Comparison of ENCODE assay signal across 1 cellular context in the genomic region with DNA sequence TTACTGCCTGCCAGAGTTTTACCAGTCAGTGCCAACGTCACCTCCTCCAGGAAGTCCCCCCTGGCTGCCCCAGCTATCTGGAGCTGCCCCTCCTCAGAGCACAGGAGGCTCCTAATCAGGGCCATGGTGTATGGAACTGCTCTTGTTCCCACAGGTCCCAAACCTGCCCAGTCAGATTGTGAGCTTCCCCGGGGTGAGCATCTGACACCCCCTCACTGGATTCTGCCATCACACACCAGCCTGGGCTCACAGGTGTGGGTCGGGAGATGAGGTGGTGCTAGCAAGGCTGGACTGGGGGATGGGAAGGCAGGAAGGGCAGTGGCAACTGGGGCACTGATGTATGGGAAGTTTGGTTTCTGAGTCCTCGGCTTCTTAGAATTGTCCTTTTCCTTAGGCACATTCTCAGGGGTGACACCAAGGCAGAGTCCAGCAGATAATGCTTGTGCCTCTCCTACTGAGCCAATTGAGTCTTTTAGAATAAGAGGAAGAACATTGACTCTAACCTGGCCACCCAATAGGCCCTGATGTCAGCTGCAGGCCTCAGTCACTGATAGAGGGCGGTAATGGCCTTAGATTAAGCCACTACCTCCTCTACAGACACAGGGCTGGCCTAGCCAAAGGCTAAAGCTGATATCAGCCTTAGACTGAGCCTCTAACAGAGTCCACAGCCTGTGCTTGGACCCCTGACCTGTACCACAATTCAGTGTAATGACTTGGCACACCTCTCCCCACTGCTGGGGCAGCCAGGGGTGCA.
TF ChIP-seq lines count a peak whose summit lies in the region.

No MANE protein-coding gene starts in this region.

TF ChIP-seq in SK-N-SH treated with all-trans-retinoic acid at 6 μM for 48 hours, 23 proteins besides CTCF, POLR2A, EP300 and RAD21 (continued from another document):
- TF ChIP-seq CREB5 (CRISPR knock-in tag; IDR thresholded peaks at IDR 0.05; ENCODE audit: low read depth) = no peak
- no peak for TF ChIP-seq ISL1 (CRISPR knock-in tag; IDR thresholded peaks at IDR 0.05)
- TF ChIP-seq OSR1 (CRISPR knock-in tag; IDR thresholded peaks at IDR 0.05) = no peak
- TF ChIP-seq CSRNP3 (CRISPR knock-in tag; IDR thresholded peaks at IDR 0.05) = no peak
- no peak for TF ChIP-seq ESRRG (CRISPR knock-in tag; IDR thresholded peaks at IDR 0.05)
- no peak for TF ChIP-seq TCF4 (CRISPR knock-in tag; IDR thresholded peaks at IDR 0.05; ENCODE audit: borderline replicate concordance)
